Comparison of ENCODE assay signal across 1 cellular context in the genomic region with DNA sequence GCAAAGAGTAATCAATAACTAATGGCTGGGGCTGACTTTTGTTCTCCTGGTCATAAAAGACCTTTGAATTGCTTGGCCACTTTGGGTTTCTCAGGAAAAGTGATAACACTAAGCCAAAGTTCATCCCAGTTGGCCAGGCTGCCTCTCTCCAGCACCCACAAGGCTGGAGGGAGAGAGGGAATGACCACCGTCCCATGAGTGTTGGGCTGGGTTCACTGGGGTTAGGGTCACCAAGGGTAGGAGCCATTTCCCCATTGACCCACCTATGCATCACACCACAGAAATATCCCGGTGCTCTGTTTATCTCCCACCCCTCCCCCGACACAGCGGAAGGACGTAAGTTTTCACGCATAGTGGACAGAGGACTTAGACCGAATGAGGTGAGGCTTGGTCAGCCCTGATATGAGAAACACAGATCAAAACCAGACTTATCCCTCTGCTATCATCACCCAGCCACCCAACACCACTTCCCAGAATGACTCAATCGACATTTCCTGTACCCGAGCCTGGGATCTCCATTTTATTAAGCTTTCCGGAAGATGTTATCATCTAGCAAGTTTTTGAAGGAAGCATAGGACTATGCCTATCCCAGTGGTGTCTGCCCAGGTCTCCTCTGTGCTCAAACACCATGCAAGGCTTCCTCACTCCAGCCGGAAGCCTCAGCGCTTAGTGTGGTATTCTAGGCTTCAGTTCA.
TF ChIP-seq lines count a peak whose summit lies in the region.

No MANE protein-coding gene starts in this region.

TF ChIP-seq in K562, 482 proteins besides CTCF, POLR2A, EP300 and RAD21 (continued from another document and continues in another):
- TF ChIP-seq ZNF583 (CRISPR knock-in tag; IDR thresholded peaks at IDR 0.05) (peak; percentile 28; the same call in 1 of the 2 replicates), ZBTB17 (CRISPR knock-in tag; IDR thresholded peaks at IDR 0.05) (no peak), RBM34 (IDR thresholded peaks at IDR 0.05; ENCODE audit: borderline replicate concordance, insufficient read depth, low read length) (no peak), ATF1 (CRISPR knock-in tag; IDR thresholded peaks at IDR 0.05) (no peak), ATF1 (tag; IDR thresholded peaks at IDR 0.05) (peak; percentile 80), CXXC5 (CRISPR knock-in tag; IDR thresholded peaks at IDR 0.05) (peak; percentile 94), ZNF174 (CRISPR knock-in tag; IDR thresholded peaks at IDR 0.05) (no peak), TAF9B (IDR thresholded peaks at IDR 0.05; ENCODE audit: partially characterized antibody) (peak; percentile 47), PRPF4 (IDR thresholded peaks at IDR 0.05; ENCODE audit: insufficient read depth, low read depth, low read length, poor library complexity, severe bottlenecking) (no peak), ZNF551 (CRISPR knock-in tag; IDR thresholded peaks at IDR 0.05) (no peak), L3MBTL2 (IDR thresholded peaks at IDR 0.05) (peak; percentile 37), FOXM1 (IDR thresholded peaks at IDR 0.05; ENCODE audit: low read depth) (peak; percentile 81), FOXM1 (CRISPR knock-in tag; IDR thresholded peaks at IDR 0.05; ENCODE audit: low read depth) (no peak), PRMT5 (CRISPR knock-in tag; IDR thresholded peaks at IDR 0.05) (no peak), TBP (optimal IDR thresholded peaks at IDR 0.05; ENCODE audit: low read depth, low read length) (no peak), NFATC3 (IDR thresholded peaks at IDR 0.05) (no peak), SRSF1 (IDR thresholded peaks at IDR 0.05; ENCODE audit: low read depth, low read length) (no peak), ZNF766 (CRISPR knock-in tag; conservative IDR thresholded peaks at IDR 0.05) (peak; percentile 63; the same call in 1 of the 2 replicates), PHTF2 (CRISPR knock-in tag; IDR thresholded peaks at IDR 0.05) (no peak), CBFA2T2 (conservative IDR thresholded peaks at IDR 0.05) (peak; percentile 91), ERF (CRISPR knock-in tag; IDR thresholded peaks at IDR 0.05) (no peak), NCOA1 (IDR thresholded peaks at IDR 0.05; ENCODE audit: low read depth) (peak; percentile 88; the same call in 1 of the 2 replicates), ZNF24 (IDR thresholded peaks at IDR 0.05) (no peak)
- TF ChIP-seq, protein P1, sequence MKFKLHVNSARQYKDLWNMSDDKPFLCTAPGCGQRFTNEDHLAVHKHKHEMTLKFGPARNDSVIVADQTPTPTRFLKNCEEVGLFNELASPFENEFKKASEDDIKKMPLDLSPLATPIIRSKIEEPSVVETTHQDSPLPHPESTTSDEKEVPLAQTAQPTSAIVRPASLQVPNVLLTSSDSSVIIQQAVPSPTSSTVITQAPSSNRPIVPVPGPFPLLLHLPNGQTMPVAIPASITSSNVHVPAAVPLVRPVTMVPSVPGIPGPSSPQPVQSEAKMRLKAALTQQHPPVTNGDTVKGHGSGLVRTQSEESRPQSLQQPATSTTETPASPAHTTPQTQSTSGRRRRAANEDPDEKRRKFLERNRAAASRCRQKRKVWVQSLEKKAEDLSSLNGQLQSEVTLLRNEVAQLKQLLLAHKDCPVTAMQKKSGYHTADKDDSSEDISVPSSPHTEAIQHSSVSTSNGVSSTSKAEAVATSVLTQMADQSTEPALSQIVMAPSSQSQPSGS (CRISPR knock-in tag; IDR thresholded peaks at IDR 0.05) = no peak
- TF ChIP-seq, protein P2, sequence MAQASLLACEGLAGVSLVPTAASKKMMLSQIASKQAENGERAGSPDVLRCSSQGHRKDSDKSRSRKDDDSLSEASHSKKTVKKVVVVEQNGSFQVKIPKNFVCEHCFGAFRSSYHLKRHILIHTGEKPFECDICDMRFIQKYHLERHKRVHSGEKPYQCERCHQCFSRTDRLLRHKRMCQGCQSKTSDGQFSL (CRISPR knock-in tag; IDR thresholded peaks at IDR 0.05) = no peak; the same call in 1 of the 2 replicates
- TF ChIP-seq, protein P2 (tag; IDR thresholded peaks at IDR 0.05) = no peak
- TF ChIP-seq, protein P3, sequence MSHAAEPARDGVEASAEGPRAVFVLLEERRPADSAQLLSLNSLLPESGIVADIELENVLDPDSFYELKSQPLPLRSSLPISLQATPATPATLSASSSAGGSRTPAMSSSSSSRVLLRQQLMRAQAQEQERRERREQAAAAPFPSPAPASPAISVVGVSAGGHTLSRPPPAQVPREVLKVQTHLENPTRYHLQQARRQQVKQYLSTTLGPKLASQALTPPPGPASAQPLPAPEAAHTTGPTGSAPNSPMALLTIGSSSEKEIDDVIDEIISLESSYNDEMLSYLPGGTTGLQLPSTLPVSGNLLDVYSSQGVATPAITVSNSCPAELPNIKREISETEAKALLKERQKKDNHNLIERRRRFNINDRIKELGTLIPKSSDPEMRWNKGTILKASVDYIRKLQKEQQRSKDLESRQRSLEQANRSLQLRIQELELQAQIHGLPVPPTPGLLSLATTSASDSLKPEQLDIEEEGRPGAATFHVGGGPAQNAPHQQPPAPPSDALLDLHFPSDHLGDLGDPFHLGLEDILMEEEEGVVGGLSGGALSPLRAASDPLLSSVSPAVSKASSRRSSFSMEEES (CRISPR knock-in tag; IDR thresholded peaks at IDR 0.05) = no peak
- TF ChIP-seq, protein P4, sequence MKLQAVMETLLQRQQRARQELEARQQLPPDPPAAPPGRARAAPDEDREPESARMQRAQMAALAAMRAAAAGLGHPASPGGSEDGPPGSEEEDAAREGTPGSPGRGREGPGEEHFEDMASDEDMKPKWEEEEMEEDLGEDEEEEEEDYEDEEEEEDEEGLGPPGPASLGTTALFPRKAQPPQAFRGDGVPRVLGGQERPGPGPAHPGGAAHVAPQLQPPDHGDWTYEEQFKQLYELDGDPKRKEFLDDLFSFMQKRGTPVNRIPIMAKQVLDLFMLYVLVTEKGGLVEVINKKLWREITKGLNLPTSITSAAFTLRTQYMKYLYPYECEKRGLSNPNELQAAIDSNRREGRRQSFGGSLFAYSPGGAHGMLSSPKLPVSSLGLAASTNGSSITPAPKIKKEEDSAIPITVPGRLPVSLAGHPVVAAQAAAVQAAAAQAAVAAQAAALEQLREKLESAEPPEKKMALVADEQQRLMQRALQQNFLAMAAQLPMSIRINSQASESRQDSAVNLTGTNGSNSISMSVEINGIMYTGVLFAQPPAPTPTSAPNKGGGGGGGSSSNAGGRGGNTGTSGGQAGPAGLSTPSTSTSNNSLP (IDR thresholded peaks at IDR 0.05; ENCODE audit: borderline replicate concordance, low read depth, low read length) = peak; percentile 96; the same call in 1 of the 2 replicates
- TF ChIP-seq, protein P5, sequence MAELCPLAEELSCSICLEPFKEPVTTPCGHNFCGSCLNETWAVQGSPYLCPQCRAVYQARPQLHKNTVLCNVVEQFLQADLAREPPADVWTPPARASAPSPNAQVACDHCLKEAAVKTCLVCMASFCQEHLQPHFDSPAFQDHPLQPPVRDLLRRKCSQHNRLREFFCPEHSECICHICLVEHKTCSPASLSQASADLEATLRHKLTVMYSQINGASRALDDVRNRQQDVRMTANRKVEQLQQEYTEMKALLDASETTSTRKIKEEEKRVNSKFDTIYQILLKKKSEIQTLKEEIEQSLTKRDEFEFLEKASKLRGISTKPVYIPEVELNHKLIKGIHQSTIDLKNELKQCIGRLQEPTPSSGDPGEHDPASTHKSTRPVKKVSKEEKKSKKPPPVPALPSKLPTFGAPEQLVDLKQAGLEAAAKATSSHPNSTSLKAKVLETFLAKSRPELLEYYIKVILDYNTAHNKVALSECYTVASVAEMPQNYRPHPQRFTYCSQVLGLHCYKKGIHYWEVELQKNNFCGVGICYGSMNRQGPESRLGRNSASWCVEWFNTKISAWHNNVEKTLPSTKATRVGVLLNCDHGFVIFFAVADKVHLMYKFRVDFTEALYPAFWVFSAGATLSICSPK (IDR thresholded peaks at IDR 0.05; ENCODE audit: borderline replicate concordance) = no peak
- TF ChIP-seq, protein P6, sequence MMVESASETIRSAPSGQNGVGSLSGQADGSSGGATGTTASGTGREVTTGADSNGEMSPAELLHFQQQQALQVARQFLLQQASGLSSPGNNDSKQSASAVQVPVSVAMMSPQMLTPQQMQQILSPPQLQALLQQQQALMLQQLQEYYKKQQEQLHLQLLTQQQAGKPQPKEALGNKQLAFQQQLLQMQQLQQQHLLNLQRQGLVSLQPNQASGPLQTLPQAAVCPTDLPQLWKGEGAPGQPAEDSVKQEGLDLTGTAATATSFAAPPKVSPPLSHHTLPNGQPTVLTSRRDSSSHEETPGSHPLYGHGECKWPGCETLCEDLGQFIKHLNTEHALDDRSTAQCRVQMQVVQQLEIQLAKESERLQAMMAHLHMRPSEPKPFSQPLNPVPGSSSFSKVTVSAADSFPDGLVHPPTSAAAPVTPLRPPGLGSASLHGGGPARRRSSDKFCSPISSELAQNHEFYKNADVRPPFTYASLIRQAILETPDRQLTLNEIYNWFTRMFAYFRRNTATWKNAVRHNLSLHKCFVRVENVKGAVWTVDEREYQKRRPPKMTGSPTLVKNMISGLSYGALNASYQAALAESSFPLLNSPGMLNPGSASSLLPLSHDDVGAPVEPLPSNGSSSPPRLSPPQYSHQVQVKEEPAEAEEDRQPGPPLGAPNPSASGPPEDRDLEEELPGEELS (CRISPR knock-in tag; IDR thresholded peaks at IDR 0.05; ENCODE audit: borderline replicate concordance) = no peak
- TF ChIP-seq, protein P7, sequence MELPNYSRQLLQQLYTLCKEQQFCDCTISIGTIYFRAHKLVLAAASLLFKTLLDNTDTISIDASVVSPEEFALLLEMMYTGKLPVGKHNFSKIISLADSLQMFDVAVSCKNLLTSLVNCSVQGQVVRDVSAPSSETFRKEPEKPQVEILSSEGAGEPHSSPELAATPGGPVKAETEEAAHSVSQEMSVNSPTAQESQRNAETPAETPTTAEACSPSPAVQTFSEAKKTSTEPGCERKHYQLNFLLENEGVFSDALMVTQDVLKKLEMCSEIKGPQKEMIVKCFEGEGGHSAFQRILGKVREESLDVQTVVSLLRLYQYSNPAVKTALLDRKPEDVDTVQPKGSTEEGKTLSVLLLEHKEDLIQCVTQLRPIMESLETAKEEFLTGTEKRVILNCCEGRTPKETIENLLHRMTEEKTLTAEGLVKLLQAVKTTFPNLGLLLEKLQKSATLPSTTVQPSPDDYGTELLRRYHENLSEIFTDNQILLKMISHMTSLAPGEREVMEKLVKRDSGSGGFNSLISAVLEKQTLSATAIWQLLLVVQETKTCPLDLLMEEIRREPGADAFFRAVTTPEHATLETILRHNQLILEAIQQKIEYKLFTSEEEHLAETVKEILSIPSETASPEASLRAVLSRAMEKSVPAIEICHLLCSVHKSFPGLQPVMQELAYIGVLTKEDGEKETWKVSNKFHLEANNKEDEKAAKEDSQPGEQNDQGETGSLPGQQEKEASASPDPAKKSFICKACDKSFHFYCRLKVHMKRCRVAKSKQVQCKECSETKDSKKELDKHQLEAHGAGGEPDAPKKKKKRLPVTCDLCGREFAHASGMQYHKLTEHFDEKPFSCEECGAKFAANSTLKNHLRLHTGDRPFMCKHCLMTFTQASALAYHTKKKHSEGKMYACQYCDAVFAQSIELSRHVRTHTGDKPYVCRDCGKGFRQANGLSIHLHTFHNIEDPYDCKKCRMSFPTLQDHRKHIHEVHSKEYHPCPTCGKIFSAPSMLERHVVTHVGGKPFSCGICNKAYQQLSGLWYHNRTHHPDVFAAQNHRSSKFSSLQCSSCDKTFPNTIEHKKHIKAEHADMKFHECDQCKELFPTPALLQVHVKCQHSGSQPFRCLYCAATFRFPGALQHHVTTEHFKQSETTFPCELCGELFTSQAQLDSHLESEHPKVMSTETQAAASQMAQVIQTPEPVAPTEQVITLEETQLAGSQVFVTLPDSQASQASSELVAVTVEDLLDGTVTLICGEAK (IDR thresholded peaks at IDR 0.05) = peak; percentile 61; the same call in 1 of the 2 replicates
- TF ChIP-seq, protein P7 (CRISPR knock-in tag; IDR thresholded peaks at IDR 0.05) = no peak
- TF ChIP-seq, protein P8, sequence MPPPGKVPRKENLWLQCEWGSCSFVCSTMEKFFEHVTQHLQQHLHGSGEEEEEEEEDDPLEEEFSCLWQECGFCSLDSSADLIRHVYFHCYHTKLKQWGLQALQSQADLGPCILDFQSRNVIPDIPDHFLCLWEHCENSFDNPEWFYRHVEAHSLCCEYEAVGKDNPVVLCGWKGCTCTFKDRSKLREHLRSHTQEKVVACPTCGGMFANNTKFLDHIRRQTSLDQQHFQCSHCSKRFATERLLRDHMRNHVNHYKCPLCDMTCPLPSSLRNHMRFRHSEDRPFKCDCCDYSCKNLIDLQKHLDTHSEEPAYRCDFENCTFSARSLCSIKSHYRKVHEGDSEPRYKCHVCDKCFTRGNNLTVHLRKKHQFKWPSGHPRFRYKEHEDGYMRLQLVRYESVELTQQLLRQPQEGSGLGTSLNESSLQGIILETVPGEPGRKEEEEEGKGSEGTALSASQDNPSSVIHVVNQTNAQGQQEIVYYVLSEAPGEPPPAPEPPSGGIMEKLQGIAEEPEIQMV (tag; conservative IDR thresholded peaks at IDR 0.05; ENCODE audit: low read depth) = no peak
- TF ChIP-seq, protein P9, sequence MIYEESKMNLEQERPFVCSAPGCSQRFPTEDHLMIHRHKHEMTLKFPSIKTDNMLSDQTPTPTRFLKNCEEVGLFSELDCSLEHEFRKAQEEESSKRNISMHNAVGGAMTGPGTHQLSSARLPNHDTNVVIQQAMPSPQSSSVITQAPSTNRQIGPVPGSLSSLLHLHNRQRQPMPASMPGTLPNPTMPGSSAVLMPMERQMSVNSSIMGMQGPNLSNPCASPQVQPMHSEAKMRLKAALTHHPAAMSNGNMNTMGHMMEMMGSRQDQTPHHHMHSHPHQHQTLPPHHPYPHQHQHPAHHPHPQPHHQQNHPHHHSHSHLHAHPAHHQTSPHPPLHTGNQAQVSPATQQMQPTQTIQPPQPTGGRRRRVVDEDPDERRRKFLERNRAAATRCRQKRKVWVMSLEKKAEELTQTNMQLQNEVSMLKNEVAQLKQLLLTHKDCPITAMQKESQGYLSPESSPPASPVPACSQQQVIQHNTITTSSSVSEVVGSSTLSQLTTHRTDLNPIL (CRISPR knock-in tag; IDR thresholded peaks at IDR 0.05) = no peak
